In the genomic region with DNA sequence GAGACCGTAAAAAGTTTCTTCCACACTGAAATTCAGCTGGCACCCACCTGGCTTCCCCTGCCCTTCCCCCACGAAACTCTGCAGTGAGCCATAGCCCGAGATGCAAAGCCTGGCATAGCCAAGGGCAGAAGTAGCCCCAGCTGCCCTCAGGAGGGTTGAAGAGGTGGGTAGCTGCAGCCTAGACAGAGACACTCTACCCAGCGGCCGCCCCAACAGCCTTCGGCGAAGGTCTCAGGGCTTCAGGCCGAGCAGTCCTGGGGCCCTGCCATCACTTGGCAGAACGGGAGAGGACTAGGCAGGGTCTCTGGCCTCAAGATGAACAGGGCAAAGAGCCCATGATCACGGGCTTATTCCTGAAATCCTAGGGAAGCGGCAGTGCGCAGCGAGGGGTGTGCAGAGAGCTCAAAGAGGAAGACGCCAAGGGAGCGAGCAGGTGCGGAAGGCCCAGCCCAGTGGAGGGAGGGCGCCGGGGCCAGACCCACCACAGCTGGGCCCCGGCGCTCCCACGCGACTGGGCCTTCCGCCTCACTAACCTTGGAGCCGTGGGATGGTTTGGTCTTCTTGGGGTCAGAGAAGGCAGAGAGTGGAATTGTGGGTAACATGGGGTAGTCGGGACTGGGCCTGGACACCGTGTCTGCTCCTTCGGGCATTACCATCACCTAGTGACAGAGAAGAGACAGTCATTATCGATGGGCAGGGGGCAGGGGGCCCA, we compare ENCODE assay signal across 1 cellular context.
TF ChIP-seq lines count a peak whose summit lies in the region.

No MANE protein-coding gene starts in this region.

TF ChIP-seq in GM23338, 12 proteins besides CTCF, POLR2A, EP300 and RAD21:
- TF ChIP-seq POLR2AphosphoS5 (IDR thresholded peaks at IDR 0.05; ENCODE audit: low read depth) (no peak), EZH2 (IDR thresholded peaks at IDR 0.05; ENCODE audit: low read depth, unreplicated experiment) (no peak), ZNF331 (CRISPR knock-in tag; IDR thresholded peaks at IDR 0.05; ENCODE audit: low read depth) (no peak), NANOG (IDR thresholded peaks at IDR 0.05; ENCODE audit: borderline replicate concordance) (no peak), STAT1 (IDR thresholded peaks at IDR 0.05; ENCODE audit: unreplicated experiment) (no peak), EZH2phosphoT487 (IDR thresholded peaks at IDR 0.05; ENCODE audit: unreplicated experiment) (no peak)
- TF ChIP-seq, protein P1, sequence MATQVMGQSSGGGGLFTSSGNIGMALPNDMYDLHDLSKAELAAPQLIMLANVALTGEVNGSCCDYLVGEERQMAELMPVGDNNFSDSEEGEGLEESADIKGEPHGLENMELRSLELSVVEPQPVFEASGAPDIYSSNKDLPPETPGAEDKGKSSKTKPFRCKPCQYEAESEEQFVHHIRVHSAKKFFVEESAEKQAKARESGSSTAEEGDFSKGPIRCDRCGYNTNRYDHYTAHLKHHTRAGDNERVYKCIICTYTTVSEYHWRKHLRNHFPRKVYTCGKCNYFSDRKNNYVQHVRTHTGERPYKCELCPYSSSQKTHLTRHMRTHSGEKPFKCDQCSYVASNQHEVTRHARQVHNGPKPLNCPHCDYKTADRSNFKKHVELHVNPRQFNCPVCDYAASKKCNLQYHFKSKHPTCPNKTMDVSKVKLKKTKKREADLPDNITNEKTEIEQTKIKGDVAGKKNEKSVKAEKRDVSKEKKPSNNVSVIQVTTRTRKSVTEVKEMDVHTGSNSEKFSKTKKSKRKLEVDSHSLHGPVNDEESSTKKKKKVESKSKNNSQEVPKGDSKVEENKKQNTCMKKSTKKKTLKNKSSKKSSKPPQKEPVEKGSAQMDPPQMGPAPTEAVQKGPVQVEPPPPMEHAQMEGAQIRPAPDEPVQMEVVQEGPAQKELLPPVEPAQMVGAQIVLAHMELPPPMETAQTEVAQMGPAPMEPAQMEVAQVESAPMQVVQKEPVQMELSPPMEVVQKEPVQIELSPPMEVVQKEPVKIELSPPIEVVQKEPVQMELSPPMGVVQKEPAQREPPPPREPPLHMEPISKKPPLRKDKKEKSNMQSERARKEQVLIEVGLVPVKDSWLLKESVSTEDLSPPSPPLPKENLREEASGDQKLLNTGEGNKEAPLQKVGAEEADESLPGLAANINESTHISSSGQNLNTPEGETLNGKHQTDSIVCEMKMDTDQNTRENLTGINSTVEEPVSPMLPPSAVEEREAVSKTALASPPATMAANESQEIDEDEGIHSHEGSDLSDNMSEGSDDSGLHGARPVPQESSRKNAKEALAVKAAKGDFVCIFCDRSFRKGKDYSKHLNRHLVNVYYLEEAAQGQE (IDR thresholded peaks at IDR 0.05; ENCODE audit: unreplicated experiment): no peak
TF ChIP-seq in GM23338: peak in this region for 0.
